2 cellular contexts compared by ENCODE assay signal in the genomic region with DNA sequence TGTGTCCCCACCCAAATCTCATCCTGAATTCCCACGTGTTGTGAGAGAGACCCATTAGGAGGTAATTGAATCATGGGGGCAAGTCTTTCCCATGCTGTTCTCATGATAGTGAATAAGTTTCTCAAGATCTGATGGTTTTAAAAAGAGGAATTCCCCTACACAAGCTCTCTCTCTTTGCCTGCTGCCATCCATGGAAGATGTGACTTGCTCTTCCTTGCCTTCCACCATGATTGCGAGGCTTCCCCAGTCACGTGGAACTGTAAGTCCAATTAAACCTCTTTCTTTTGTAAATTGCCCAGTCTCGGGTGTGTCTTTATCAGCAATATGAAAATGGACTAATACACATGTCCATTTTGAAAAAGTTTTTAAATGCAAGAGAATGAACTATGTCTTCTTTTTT. TPM values are rescaled to one million over a fixed set of nuclear protein-coding genes. Genes with fewer than 3 reads are reported as not detected.
DNase-seq lines count a peak whose midpoint lies in the region; ATAC-seq, FAIRE-seq and TF ChIP-seq lines count a peak whose summit lies in the region.
"Not testable (repeated sequence)": the region's sequence is repeated elsewhere in the genome, so short reads cannot be mapped to it uniquely, and the experiment has no call there.

No MANE protein-coding gene starts in this region.

- H3K9ac ChIP-seq in K562 (ENCODE audit: insufficient read depth in 1 of 2, low read depth in 2 of 2, low read length in 2 of 2): not testable (repeated sequence)

- intact Hi-C loops in K562 (cut with micrococcal nuclease): not testable (repeated sequence)

- not testable (repeated sequence) for H2AFZ ChIP-seq in K562 (ENCODE audit: low read depth, low read length)

- H3K4me2 ChIP-seq in K562 (ENCODE audit: insufficient read depth, low read length): not testable (repeated sequence)

- not testable (repeated sequence) for H3K9me1 ChIP-seq in K562 (ENCODE audit: control insufficient read depth, insufficient read depth, low read length)

- not testable (repeated sequence) for H3K27me3 ChIP-seq in K562 (ENCODE audit: control insufficient read depth in 2 of 2, insufficient read depth in 2 of 2, low read length in 2 of 2)

- 0 out of 2 replicates have a peak overlapping the region, but pooled peaks have one; percentile 46 for H3K27ac Mint-ChIP-seq in WTC11

- not testable (repeated sequence) for DNase-seq in WTC11 (ENCODE audit: low spot score); K562 (ENCODE audit: extremely low read depth in 1 of 4, low spot score in 3 of 4)

- H4K20me1 ChIP-seq in K562 (replicated peaks; ENCODE audit: control insufficient read depth, insufficient read depth, low read length): not testable (repeated sequence)

- CTCF ChIA-PET in WTC11 (lab: Charles Lee): interaction anchor here (1.0 kb wide), 1 partner anchor 20 kb away, joined by 3 read pairs; a partner anchor contains a TSS
- CTCF ChIA-PET in K562 (lab: Yijun Ruan, JAX; ENCODE audit: low intra/inter-chr PET ratio): not testable (repeated sequence)

- FAIRE-seq in K562 (lab: Jason Lieb, UNC): not testable (repeated sequence)

- not testable (repeated sequence) for BruUV-seq in K562 (replicated peaks; lab: Mats Ljungman, UMichigan)

- peaks cover 10% of the 10 kb centered on the region for H3K4me1 Mint-ChIP-seq in WTC11

- in situ Hi-C loops in K562 (cut with MboI): not testable (repeated sequence)

- POLR2A ChIA-PET in WTC11 (lab: Charles Lee): not testable (repeated sequence)
- POLR2A ChIA-PET in K562 (lab: Yijun Ruan, JAX): interaction anchor here (1.0 kb wide), 1 partner anchor 17 kb away, joined by 3 read pairs; no protein-coding TSS in a partner anchor

- not testable (repeated sequence) for ATAC-seq in WTC11, K562

- TF ChIP-seq POLR2A in K562 (conservative IDR thresholded peaks at IDR 0.05): not testable (repeated sequence)

- TF ChIP-seq RAD21 in K562 (CRISPR knock-in tag; conservative IDR thresholded peaks at IDR 0.05 in 1 of 2, IDR thresholded peaks at IDR 0.05 in 1 of 2): not testable (repeated sequence)

- not testable (repeated sequence) for H3K4me3 Mint-ChIP-seq in WTC11

- H3K4me3 ChIP-seq in K562: not testable (repeated sequence)

- H3K36me3 ChIP-seq in K562 (ENCODE audit: control insufficient read depth, insufficient read depth, low read length): not testable (repeated sequence)

- TF ChIP-seq CTCF in WTC11 (IDR thresholded peaks at IDR 0.05); K562 (IDR thresholded peaks at IDR 0.05 in 2 of 3, conservative IDR thresholded peaks at IDR 0.05 in 1 of 3; ENCODE audit: insufficient read depth in 2 of 3, low read depth in 1 of 3, low read length in 3 of 3): not testable (repeated sequence)

- WGBS in K562 (ENCODE audit: insufficient coverage, low coverage, missing lambda C conversion rate): 50% methylated on average over 4 of the region's 4 CpGs

- H3K9me3 ChIP-seq in K562 (replicated peaks; ENCODE audit: control insufficient read depth, insufficient read depth, low read depth, low read length): not testable (repeated sequence)

- not testable (repeated sequence) for H3K79me2 ChIP-seq in K562 (ENCODE audit: control insufficient read depth, insufficient read depth, low read length)

- peaks cover 25% of the 10 kb centered on the region for H3K9me3 Mint-ChIP-seq in WTC11

- H3K4me1 ChIP-seq in K562 (replicated peaks in 1 of 2; ENCODE audit: control insufficient read depth in 2 of 2, insufficient read depth in 2 of 2, low read length in 2 of 2): not testable (repeated sequence)

- not testable (repeated sequence) for H3K27ac ChIP-seq in K562 (ENCODE audit: extremely low read depth, low read depth, low read length)

- peaks cover 10% of the 10 kb centered on the region for H3K36me3 Mint-ChIP-seq in WTC11

- not testable (repeated sequence) for H3K27me3 Mint-ChIP-seq in WTC11 (ENCODE audit: low read depth)

- not testable (repeated sequence) for TF ChIP-seq EP300 in K562 (IDR thresholded peaks at IDR 0.05; ENCODE audit: low read length)

TF ChIP-seq in K562, 482 proteins besides CTCF, POLR2A, EP300 and RAD21:
- TF ChIP-seq, protein P1, sequence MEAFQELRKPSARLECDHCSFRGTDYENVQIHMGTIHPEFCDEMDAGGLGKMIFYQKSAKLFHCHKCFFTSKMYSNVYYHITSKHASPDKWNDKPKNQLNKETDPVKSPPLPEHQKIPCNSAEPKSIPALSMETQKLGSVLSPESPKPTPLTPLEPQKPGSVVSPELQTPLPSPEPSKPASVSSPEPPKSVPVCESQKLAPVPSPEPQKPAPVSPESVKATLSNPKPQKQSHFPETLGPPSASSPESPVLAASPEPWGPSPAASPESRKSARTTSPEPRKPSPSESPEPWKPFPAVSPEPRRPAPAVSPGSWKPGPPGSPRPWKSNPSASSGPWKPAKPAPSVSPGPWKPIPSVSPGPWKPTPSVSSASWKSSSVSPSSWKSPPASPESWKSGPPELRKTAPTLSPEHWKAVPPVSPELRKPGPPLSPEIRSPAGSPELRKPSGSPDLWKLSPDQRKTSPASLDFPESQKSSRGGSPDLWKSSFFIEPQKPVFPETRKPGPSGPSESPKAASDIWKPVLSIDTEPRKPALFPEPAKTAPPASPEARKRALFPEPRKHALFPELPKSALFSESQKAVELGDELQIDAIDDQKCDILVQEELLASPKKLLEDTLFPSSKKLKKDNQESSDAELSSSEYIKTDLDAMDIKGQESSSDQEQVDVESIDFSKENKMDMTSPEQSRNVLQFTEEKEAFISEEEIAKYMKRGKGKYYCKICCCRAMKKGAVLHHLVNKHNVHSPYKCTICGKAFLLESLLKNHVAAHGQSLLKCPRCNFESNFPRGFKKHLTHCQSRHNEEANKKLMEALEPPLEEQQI (IDR thresholded peaks at IDR 0.05): 0 out of 2 replicates have a peak, but pooled peaks have one; percentile 18
- peak in 1 of 2 experiments; percentile 50; a peak in 1 of 4 replicates for TF ChIP-seq TRIM24 (IDR thresholded peaks at IDR 0.05)
- peak; percentile 97 for TF ChIP-seq ZNF431 (CRISPR knock-in tag; IDR thresholded peaks at IDR 0.05)

RNA-seq across cellular contexts. Expression of a gene that starts 20.2 kb away (rescaled TPM):
- total RNA-seq in WTC11 (2021) (44.6 to 49.0 TPM (median 44.9 TPM) in 3 replicates), K562 (2014; rRNA removed) (29.7 TPM in 2 replicates), K562 (2014; rRNA removed; fragmentation: Illumina TruSeq; extraction: Trizol) (58.7 and 71.2 TPM in 2 replicates), K562 (2015; rRNA removed; fragmentation: Illumina TruSeq; extraction: Trizol) (47.5 and 51.3 TPM in 2 replicates), K562 (2021) (43.4 and 43.5 TPM in 2 replicates)
- total RNA-seq in K562 (2011; cell fraction: chromatin; rRNA removed; ENCODE audit: low replicate concordance): 57.5 and 146 TPM in 2 replicates
- 30.2 and 35.3 TPM in 2 replicates for total RNA-seq in K562 (2011; cell fraction: nucleolus; rRNA removed)
- 66.7 and 117 TPM in 2 replicates for total RNA-seq in K562 (2011; cell fraction: nucleoplasm; rRNA removed)
- polyA plus RNA-seq in K562 (2011; rRNA removed) (48.7 and 54.3 TPM in 2 replicates), K562 (2014; fragmentation: Illumina TruSeq; extraction: Trizol) (37.9 and 41.6 TPM in 2 replicates), K562 (2014; fragmentation: Nextera tagmentation; extraction: Ambion mirVana) (10 to 100 TPM in 1 of 2 experiments, 1 to 10 TPM in 1; 9.4 to 18.0 TPM), K562 (2014; rRNA removed) (29.1 and 30.3 TPM in 2 replicates)
- 22.0 and 25.1 TPM in 2 replicates for polyA plus RNA-seq in K562 (2011; cell fraction: cytosol; rRNA removed)
- polyA plus RNA-seq in K562 (2011; cell fraction: nucleus; rRNA removed): 34.1 and 37.9 TPM in 2 replicates
- polyA plus RNA-seq in K562 (2012): 25.8 and 27.5 TPM in 2 replicates
- polyA minus RNA-seq in K562 (2011; rRNA and poly(A)+ RNA removed): 80.9 and 88.5 TPM in 2 replicates
- polyA minus RNA-seq in K562 (2011; cell fraction: cytosol; rRNA and poly(A)+ RNA removed): 32.9 and 33.7 TPM in 2 replicates
- polyA minus RNA-seq in K562 (2011; cell fraction: nucleus; rRNA and poly(A)+ RNA removed): 28.0 and 46.7 TPM in 2 replicates
